ENCODE assay signal across 21 cellular contexts in genomic region chr3:16179771-16180736, GRCh38. TPM values are rescaled to one million over a fixed set of nuclear protein-coding genes. Genes with fewer than 3 reads are reported as not detected.
DNase-seq lines count a peak whose midpoint lies in the region; TF ChIP-seq lines count a peak whose summit lies in the region.
"Had no signal": no experiment of that assay in that cellular context is flagged by ENCODE, and none has a peak within 500 bp of the region (broad histone marks: within the 10 kb centered on the region; RNA-seq: fewer than 3 reads in every experiment).

No MANE protein-coding gene starts in this region.

- H3K36me3 ChIP-seq in SK-N-SH (replicated peaks in 1 of 2; ENCODE audit: control insufficient read depth in 1 of 2, insufficient read depth in 2 of 2, low read length in 1 of 2) (no peaks in the 10 kb centered on the region), fibroblast of lung (ENCODE audit: control insufficient read depth, insufficient read depth, low read length) (no peaks in the 10 kb centered on the region), adrenal gland (replicated peaks in 1 of 2) (no peaks in the 10 kb centered on the region)
- H3K36me3 ChIP-seq: prostate gland had no signal

- H3K4me2 ChIP-seq in SK-N-SH, result peak overlapping the region; percentile 29; the same call in 1 of the 2 replicates
- no peak overlapping the region for H3K4me2 ChIP-seq in fibroblast of lung (ENCODE audit: extremely low read depth, insufficient read depth, low read length)

- H3K4me1 Mint-ChIP-seq in type B pancreatic cell (ENCODE audit: unreplicated experiment), result no peaks in the 10 kb centered on the region

- peaks cover 25% of the 10 kb centered on the region for H3K27me3 Mint-ChIP-seq in type B pancreatic cell

- POLR2A ChIA-PET in SK-N-SH (lab: Yijun Ruan, JAX), result no interaction called here

- peaks cover 12% of the 10 kb centered on the region for H3F3A ChIP-seq in SK-N-SH (replicated peaks; ENCODE audit: insufficient read depth)

- no peak overlapping the region for H3K27ac Mint-ChIP-seq in type B pancreatic cell
- H3K27ac Mint-ChIP-seq: activated CD4-positive, alpha-beta T cell treated with anti-CD3 and anti-CD28 coated beads, Interleukin-2, amount 10 ng/mL, durations not matched to agents 24 days and 14 days; CD8-positive, alpha-beta T cell; stimulated activated naive CD8-positive, alpha-beta T cell treated with anti-CD3 and anti-CD28 coated beads, Interleukin-15, amount 100 ng/mL, for 72 hours; T-helper 2 cell treated with Interferon-gamma antibody and Interleukin-4, amounts not matched to agents 5 μg/mL and 100 μg/mL, for 36 hours had no signal

- H3K4me1 ChIP-seq in SK-N-SH (ENCODE audit: control insufficient read depth in 1 of 2, insufficient read depth in 2 of 2, low read depth in 1 of 2, low read length in 1 of 2) (peaks cover 2 to 22% of the 10 kb centered on the region in 2 experiments; a peak in 3 of 4 replicates), fibroblast of lung (ENCODE audit: control insufficient read depth, extremely low read depth, insufficient read depth, low read length) (peaks cover 47% of the 10 kb centered on the region), adrenal gland (replicated peaks in 1 of 2) (peaks cover 0 to 10% of the 10 kb centered on the region in 2 donors)
- H3K4me1 ChIP-seq: prostate gland had no signal

- H3K9me3 ChIP-seq in SK-N-SH, result no peaks in the 10 kb centered on the region
- H3K9me3 ChIP-seq in fibroblast of lung (ENCODE audit: control insufficient read depth, insufficient read depth, low read depth, low read length), result no peaks in the 10 kb centered on the region
- H3K9me3 ChIP-seq in adrenal gland (replicated peaks in 1 of 3), result no peaks in the 10 kb centered on the region
- H3K9me3 ChIP-seq: prostate gland had no signal

- peak in 1 of 2 experiments; percentile 89; a peak in 2 of 4 replicates for TF ChIP-seq EP300 in SK-N-SH (IDR thresholded peaks at IDR 0.05; ENCODE audit: borderline replicate concordance in 1 of 2, low read depth in 1 of 2, low read length in 1 of 2)

- no peak for TF ChIP-seq RAD21 in SK-N-SH (IDR thresholded peaks at IDR 0.05; ENCODE audit: low read length)

- H3K36me3 Mint-ChIP-seq in type B pancreatic cell, result no peaks in the 10 kb centered on the region
- H3K36me3 Mint-ChIP-seq: CD8-positive, alpha-beta T cell had no signal

- H2AFZ ChIP-seq in SK-N-SH (ENCODE audit: low read depth), result no peak overlapping the region
- no peak overlapping the region for H2AFZ ChIP-seq in fibroblast of lung (ENCODE audit: low read length)

- no peak overlapping the region for H3K4me3 ChIP-seq in SK-N-SH (ENCODE audit: low read depth in 2 of 2, low read length in 1 of 2)
- H3K4me3 ChIP-seq in fibroblast of lung (replicated peaks in 1 of 4; ENCODE audit: control extremely low read depth in 1 of 4, insufficient read depth in 1 of 4, low read depth in 3 of 4, low read length in 4 of 4), result no peak overlapping the region
- no peak overlapping the region for H3K4me3 ChIP-seq in adrenal gland
- H3K4me3 ChIP-seq: prostate gland had no signal

- no peak overlapping the region for H3K4me3 Mint-ChIP-seq in type B pancreatic cell
- H3K4me3 Mint-ChIP-seq: activated CD4-positive, alpha-beta T cell treated with anti-CD3 and anti-CD28 coated beads, Interleukin-2, amount 10 ng/mL, durations not matched to agents 24 days and 14 days; activated T-cell treated with anti-CD3 and anti-CD28 coated beads, Interleukin-2, amount 50 U/mL, for 4 hours; CD8-positive, alpha-beta T cell; stimulated activated naive CD8-positive, alpha-beta T cell treated with anti-CD3 and anti-CD28 coated beads, Interleukin-15, amount 100 ng/mL, for 72 hours; T-helper 2 cell treated with Interferon-gamma antibody and Interleukin-4, amounts not matched to agents 5 μg/mL and 100 μg/mL, for 36 hours had no signal

- peak overlapping the region; percentile 9; the same call in 1 of the 2 replicates for H3K9ac ChIP-seq in SK-N-SH
- no peak overlapping the region for H3K9ac ChIP-seq in fibroblast of lung (ENCODE audit: insufficient read depth, low read length)

- peak overlapping the region in 1 of 2 experiments; percentile 71; a peak in 2 of 4 replicates for H3K27ac ChIP-seq in SK-N-SH (ENCODE audit: low read depth in 2 of 2, low read length in 1 of 2)
- peak overlapping the region; percentile 24 for H3K27ac ChIP-seq in fibroblast of lung (ENCODE audit: insufficient read depth, low read length)
- no peak overlapping the region for H3K27ac ChIP-seq in adrenal gland
- H3K27ac ChIP-seq: epithelial cell of prostate, prostate gland had no signal

- WGBS in SK-N-SH (ENCODE audit: low lambda C conversion rate), result 68% methylated on average over 12 of the region's 15 CpGs
- whole genome bisulfite sequencing in adrenal gland, 4 donors, result 82 to 87% (median 86%) methylated on average over 15 of the region's 15 CpGs

- TF ChIP-seq CTCF in SK-N-SH (IDR thresholded peaks at IDR 0.05) (no peak), fibroblast of lung (conservative IDR thresholded peaks at IDR 0.05 in 1 of 2, IDR thresholded peaks at IDR 0.05 in 1 of 2; ENCODE audit: low read depth in 1 of 2, low read length in 2 of 2) (no peak), type B pancreatic cell (conservative IDR thresholded peaks at IDR 0.05) (no peak), GM20000 (IDR thresholded peaks at IDR 0.05; ENCODE audit: extremely low read depth, missing control alignments) (no peak), adrenal gland (IDR thresholded peaks at IDR 0.05) (no peak)

- intact Hi-C loops in adrenal gland (cut with DNase I), result loop anchor here (2.0 to 10.0 kb wide), 3 partner anchors 67 to 365 kb away; no protein-coding TSS in a partner anchor

- H3K79me2 ChIP-seq in SK-N-SH (ENCODE audit: insufficient read depth), result peaks cover 21% of the 10 kb centered on the region
- no peaks in the 10 kb centered on the region for H3K79me2 ChIP-seq in fibroblast of lung (ENCODE audit: control insufficient read depth, insufficient read depth, low read length)

- no peaks in the 10 kb centered on the region for H3K9me2 ChIP-seq in SK-N-SH

- H3K9me3 Mint-ChIP-seq in type B pancreatic cell, result no peaks in the 10 kb centered on the region
- H3K9me3 Mint-ChIP-seq: activated CD4-positive, alpha-beta T cell treated with anti-CD3 and anti-CD28 coated beads, Interleukin-2, amount 10 ng/mL, durations not matched to agents 24 days and 14 days; activated T-cell treated with anti-CD3 and anti-CD28 coated beads, Interleukin-2, amount 50 U/mL, for 4 hours; CD8-positive, alpha-beta T cell; stimulated activated naive CD8-positive, alpha-beta T cell treated with anti-CD3 and anti-CD28 coated beads, Interleukin-15, amount 100 ng/mL, for 72 hours; T-helper 2 cell treated with Interferon-gamma antibody and Interleukin-4, amounts not matched to agents 5 μg/mL and 100 μg/mL, for 36 hours had no signal

- CTCF ChIA-PET in SK-N-SH (lab: Yijun Ruan, JAX), result interaction anchor here (1.4 to 4.3 kb wide), 5 partner anchors 9 to 549 kb away, joined by 4 to 160 read pairs (median 9); no protein-coding TSS in a partner anchor

- H3K27me3 ChIP-seq in SK-N-SH (ENCODE audit: insufficient read depth) (no peaks in the 10 kb centered on the region), fibroblast of lung (ENCODE audit: control insufficient read depth, insufficient read depth, low read length) (no peaks in the 10 kb centered on the region), adrenal gland (no peaks in the 10 kb centered on the region)

- no peaks in the 10 kb centered on the region for H4K20me1 ChIP-seq in SK-N-SH (ENCODE audit: insufficient read depth)
- no peaks in the 10 kb centered on the region for H4K20me1 ChIP-seq in fibroblast of lung (ENCODE audit: control insufficient read depth, extremely low read depth, insufficient read depth, low read length)

- no peak for TF ChIP-seq POLR2A in adrenal gland (IDR thresholded peaks at IDR 0.05)

- DNase-seq in NCI-H526 (lab: John Stamatoyannopoulos, UW) (peak; percentile 11 to 46), NCI-H526 treated with DMSO at 0.1 percent for 48 hours (lab: John Stamatoyannopoulos, UW) (no peak), SK-N-SH (no peak), fibroblast of lung (ENCODE audit: low read depth in 2 of 2) (peak; percentile 50 to 91), type B pancreatic cell (ENCODE audit: extremely low spot score, unreplicated experiment) (peak; percentile 34), GM20000 (ENCODE audit: low spot score) (no peak), NCI-H2227 (lab: John Stamatoyannopoulos, UW; ENCODE audit: unreplicated experiment) (no peak), adrenal gland (no peak)
- DNase-seq: 8988T; activated CD4-positive, alpha-beta T cell treated with anti-CD3 and anti-CD28 coated beads, Interleukin-2, amount 10 ng/mL, durations not matched to agents 24 days and 14 days; activated T-cell treated with anti-CD3 and anti-CD28 coated beads, Interleukin-2, amount 50 U/mL, for 4 hours; CD8-positive, alpha-beta T cell; hippocampal formation; left cardiac atrium; NCI-H2029; NCI-H774; stimulated activated CD4-positive, alpha-beta T cell treated with anti-CD3 and anti-CD28 coated beads, Interleukin-12 subunit alpha, Interleukin-12 subunit beta, amount 100 ng/mL, for 4 hours; stimulated activated naive CD8-positive, alpha-beta T cell treated with anti-CD3 and anti-CD28 coated beads, Interleukin-15, amount 100 ng/mL, for 72 hours had no signal

TF ChIP-seq in SK-N-SH, 30 proteins besides CTCF, POLR2A, EP300 and RAD21 (continues in another document):
- TF ChIP-seq NFIC (IDR thresholded peaks at IDR 0.05; ENCODE audit: borderline replicate concordance) (peak; percentile 93), POLR2AphosphoS5 (IDR thresholded peaks at IDR 0.05; ENCODE audit: low read depth, low read length) (no peak), TEAD4 (IDR thresholded peaks at IDR 0.05; ENCODE audit: borderline replicate concordance, insufficient read depth) (no peak), TCF12 (IDR thresholded peaks at IDR 0.05) (peak; percentile 74), FOSL2 (IDR thresholded peaks at IDR 0.05; ENCODE audit: borderline replicate concordance, low read depth) (peak; percentile 78), RXRA (IDR thresholded peaks at IDR 0.05; ENCODE audit: borderline replicate concordance, low read depth) (peak; percentile 80; the same call in 1 of the 2 replicates)

RNA-seq across cellular contexts. Expression of gene GALNT15, which starts 5.6 kb away (rescaled TPM):
- polyA plus RNA-seq in SK-N-SH (2012; rRNA removed), result 4.7 and 6.5 TPM in 2 replicates
- 4.0 and 5.5 TPM in 2 replicates for polyA plus RNA-seq in SK-N-SH (2012; cell fraction: cytosol; rRNA removed)
- 4.0 and 5.4 TPM in 2 replicates for polyA plus RNA-seq in SK-N-SH (2012; cell fraction: nucleus; rRNA removed)
- 37.7 and 47.3 TPM in 2 replicates for total RNA-seq in fibroblast of lung
- polyA plus RNA-seq in fibroblast of lung, result 3.1 and 10.7 TPM in 2 replicates
- polyA plus RNA-seq in fibroblast of lung (2012), result 2.3 and 8.2 TPM in 2 replicates
- 6.5 and 19.6 TPM in 2 replicates for polyA minus RNA-seq in fibroblast of lung (ENCODE audit: low replicate concordance)
- total RNA-seq in type B pancreatic cell (ENCODE audit: low replicate concordance), result 0.17 TPM in 1 of 2 replicates, not detected in the other
- 10 to 100 TPM; 10.5 to 22.8 (median 15.5) TPM for total RNA-seq in adrenal gland
- 10 to 100 TPM in 1 of 3 donors, 1 to 10 TPM in 2; 6.6 to 10.8 (median 7.4) TPM for polyA plus RNA-seq in adrenal gland
- total RNA-seq: activated CD4-positive, alpha-beta T cell treated with anti-CD3 and anti-CD28 coated beads, Interleukin-2, amount 10 ng/mL, durations not matched to agents 24 days and 14 days; activated T-cell treated with anti-CD3 and anti-CD28 coated beads, Interleukin-2, amount 50 U/mL, for 4 hours; CD8-positive, alpha-beta T cell had no signal

Comparison
In these comparisons a context has a peak if more than half of its experiments do, and no peak if none do; other contexts are left out.
1. DNase-seq: peak in NCI-H526 (2 of 2), fibroblast of lung (2 of 2) and type B pancreatic cell (single experiment); none in NCI-H526 treated with DMSO at 0.1 percent for 48 hours (single experiment), SK-N-SH (single experiment), GM20000 (single experiment), NCI-H2227 (single experiment) and adrenal gland (0 of 7).